In genomic region chr12:4943938-4944284, GRCh38 we compare ENCODE assay signal across 20 cellular contexts. TPM values are rescaled to one million over a fixed set of nuclear protein-coding genes. Genes with fewer than 3 reads are reported as not detected.
DNase-seq lines count a peak whose midpoint lies in the region; ATAC-seq, FAIRE-seq and TF ChIP-seq lines count a peak whose summit lies in the region.
"Had no signal": no experiment of that assay in that cellular context is flagged by ENCODE, and none has a peak within 500 bp of the region (broad histone marks: within the 10 kb centered on the region; RNA-seq: fewer than 3 reads in every experiment).

No MANE protein-coding gene starts in this region.

- DNase-seq in BE2C (no peak), NK-92 (lab: John Stamatoyannopoulos, UW; ENCODE audit: unreplicated experiment) (no peak), GM12892 (ENCODE audit: insufficient read length) (no peak)
- DNase-seq: activated naive CD4-positive, alpha-beta T cell treated with anti-CD3 and anti-CD28 coated beads, Interleukin-2, amount 10 ng/mL, durations not matched to agents 7 days and 5 days; colonic mucosa; gastrocnemius medialis; HFFc6; Kasumi-1; NCI-H146; NCI-H226; SIG-M5; stimulated activated naive CD8-positive, alpha-beta T cell treated with anti-CD3 and anti-CD28 coated beads, Interleukin-15, Interleukin-2, amounts not matched to agents 100 U/mL and 50 U/mL, for 24 hours had no signal

- no peak for TF ChIP-seq POLR2A in GM12892 (IDR thresholded peaks at IDR 0.05; ENCODE audit: low read depth, low read length)

- H3K9me3 ChIP-seq in BE2C: no peaks in the 10 kb centered on the region
- H3K9me3 ChIP-seq: colonic mucosa, gastrocnemius medialis, prostate gland had no signal

- ATAC-seq in GM18511 (IDR thresholded peaks at IDR 0.05; ENCODE audit: unreplicated experiment) (peak; percentile 43), GM21423 (IDR thresholded peaks at IDR 0.05; ENCODE audit: unreplicated experiment) (peak; percentile 34), HG02943 (IDR thresholded peaks at IDR 0.05; ENCODE audit: low read depth, unreplicated experiment) (peak; percentile 34), HG03521 (IDR thresholded peaks at IDR 0.05; ENCODE audit: unreplicated experiment) (peak; percentile 18), HG03469 (IDR thresholded peaks at IDR 0.05; ENCODE audit: unreplicated experiment) (no peak)
- ATAC-seq: activated CD4-positive, CD25-positive, alpha-beta regulatory T cell treated with anti-CD3 and anti-CD28 coated beads, Interleukin-2, amount 50 U/mL, for 24 hours; gastrocnemius medialis; stimulated activated naive CD8-positive, alpha-beta T cell treated with anti-CD3 and anti-CD28 coated beads, Interleukin-15, Interleukin-2, amounts not matched to agents 100 U/mL and 50 U/mL, for 24 hours had no signal

- no peak for FAIRE-seq in GM12892 (lab: Jason Lieb, UNC)

- no peak overlapping the region for H3K4me3 ChIP-seq in BE2C (ENCODE audit: low read depth, low read length)
- H3K4me3 ChIP-seq: colonic mucosa, gastrocnemius medialis, prostate gland, smooth muscle cell had no signal

- TF ChIP-seq CTCF in BE2C (IDR thresholded peaks at IDR 0.05; ENCODE audit: low read depth, low read length): no peak

- H3K27me3 ChIP-seq in BE2C: peaks cover 15% of the 10 kb centered on the region
- H3K27me3 ChIP-seq: colonic mucosa had no signal

- H3K36me3 ChIP-seq in BE2C: no peaks in the 10 kb centered on the region
- H3K36me3 ChIP-seq: colonic mucosa, gastrocnemius medialis, prostate gland had no signal

- H3K4me1 ChIP-seq in BE2C: no peaks in the 10 kb centered on the region
- H3K4me1 ChIP-seq: colonic mucosa, gastrocnemius medialis, prostate gland had no signal

RNA-seq across cellular contexts. Expression of gene KCNA1, which starts 34.2 kb away (rescaled TPM):
- polyA plus RNA-seq in BE2C (2012; ENCODE audit: insufficient read depth, insufficient read length, low read depth): not detected
- polyA plus RNA-seq in GM12892 (2012; ENCODE audit: missing spikeins): 0.53 TPM
- polyA plus RNA-seq: smooth muscle cell had no signal
